17 cellular contexts compared by ENCODE assay signal in genomic region chr7:24788956-24789576, GRCh38. TPM values are rescaled to one million over a fixed set of nuclear protein-coding genes. Genes with fewer than 3 reads are reported as not detected.
DNase-seq lines count a peak whose midpoint lies in the region; ATAC-seq, FAIRE-seq and TF ChIP-seq lines count a peak whose summit lies in the region.
"Had no signal": no experiment of that assay in that cellular context is flagged by ENCODE, and none has a peak within 500 bp of the region (broad histone marks: within the 10 kb centered on the region; RNA-seq: fewer than 3 reads in every experiment).

No MANE protein-coding gene starts in this region.

- H3K4me3 ChIP-seq in K562 (no peak overlapping the region), esophagus squamous epithelium (no peak overlapping the region)
- H3K4me3 ChIP-seq: GM12878 had no signal

- in situ Hi-C loops in K562 (cut with MboI) = no loop called here

- H3K36me3 ChIP-seq in K562 (ENCODE audit: control insufficient read depth, insufficient read depth, low read length) (no peaks in the 10 kb centered on the region), esophagus squamous epithelium (no peaks in the 10 kb centered on the region)

- H3K79me2 ChIP-seq in K562 (ENCODE audit: control insufficient read depth, insufficient read depth, low read length) = peaks cover 28% of the 10 kb centered on the region; the same call in 2 of the 3 replicates

- H3K4me2 ChIP-seq in K562 (ENCODE audit: insufficient read depth, low read length) = no peak overlapping the region

- FAIRE-seq in K562 (lab: Jason Lieb, UNC) = no peak
- FAIRE-seq: A204.1, GM12878, GM18507 had no signal

- ATAC-seq in K562 (no peak), esophagus mucosa (peak; percentile 52), SK-N-SH treated with all-trans-retinoic acid at 6 μM for 48 hours (no peak), HG03460 (IDR thresholded peaks at IDR 0.05; ENCODE audit: unreplicated experiment) (no peak)
- ATAC-seq: GM12878 had no signal

- TF ChIP-seq CTCF in Calu3 (IDR thresholded peaks at IDR 0.05; ENCODE audit: unreplicated experiment) (no peak), K562 (IDR thresholded peaks at IDR 0.05 in 2 of 3, conservative IDR thresholded peaks at IDR 0.05 in 1 of 3; ENCODE audit: insufficient read depth in 2 of 3, low read depth in 1 of 3, low read length in 3 of 3) (no peak), esophagus squamous epithelium (IDR thresholded peaks at IDR 0.05) (no peak)

- no peak overlapping the region for H3K9ac ChIP-seq in K562 (ENCODE audit: insufficient read depth in 1 of 2, low read depth in 2 of 2, low read length in 2 of 2)

- DNase-seq in Calu3 = no peak
- DNase-seq in K562 (ENCODE audit: extremely low read depth in 1 of 4, low spot score in 3 of 4) = no peak
- peak; percentile 50 for DNase-seq in kidney tubule cell (ENCODE audit: low spot score)
- no peak for DNase-seq in esophagus squamous epithelium (lab: John Stamatoyannopoulos, UW)
- DNase-seq: C1 segment of cervical spinal cord; CD4-positive, alpha-beta T cell; DMS79; HCEC 1CT; HFFc6 had no signal

- H3K27ac ChIP-seq in K562 (ENCODE audit: extremely low read depth, low read depth, low read length) (no peak overlapping the region), esophagus squamous epithelium (no peak overlapping the region)

- peaks cover 6% of the 10 kb centered on the region for H3K9me3 Mint-ChIP-seq in Calu3 (ENCODE audit: low read depth, unreplicated experiment)

- H3K4me1 ChIP-seq in K562 (replicated peaks in 1 of 2; ENCODE audit: control insufficient read depth in 2 of 2, insufficient read depth in 2 of 2, low read length in 2 of 2) (no peaks in the 10 kb centered on the region), esophagus squamous epithelium (no peaks in the 10 kb centered on the region)

- H2AFZ ChIP-seq in K562 (ENCODE audit: low read depth, low read length) = no peak overlapping the region

- H3K27me3 Mint-ChIP-seq in Calu3 (ENCODE audit: unreplicated experiment) = no peaks in the 10 kb centered on the region
- H3K27me3 Mint-ChIP-seq: B cell; CD4-positive, alpha-beta T cell had no signal

- peak overlapping the region; percentile 47 for H3K27ac Mint-ChIP-seq in Calu3 (ENCODE audit: unreplicated experiment)
- H3K27ac Mint-ChIP-seq: B cell; CD4-positive, alpha-beta T cell had no signal

- no peak for TF ChIP-seq EP300 in K562 (IDR thresholded peaks at IDR 0.05; ENCODE audit: low read length)

- H3K9me1 ChIP-seq in K562 (ENCODE audit: control insufficient read depth, insufficient read depth, low read length) = no peaks in the 10 kb centered on the region

- POLR2A ChIA-PET in K562 (lab: Yijun Ruan, JAX) = no interaction called here

- TF ChIP-seq POLR2A in K562 (conservative IDR thresholded peaks at IDR 0.05) (no peak), esophagus squamous epithelium (IDR thresholded peaks at IDR 0.05) (no peak)

- H3K27me3 ChIP-seq in K562 (ENCODE audit: control insufficient read depth in 2 of 2, insufficient read depth in 2 of 2, low read length in 2 of 2) = no peaks in the 10 kb centered on the region
- H3K27me3 ChIP-seq in esophagus squamous epithelium = no peaks in the 10 kb centered on the region

- peaks cover 39% of the 10 kb centered on the region for H3K4me1 Mint-ChIP-seq in Calu3 (ENCODE audit: low read depth, unreplicated experiment)

- no peaks in the 10 kb centered on the region for H4K20me1 ChIP-seq in K562 (replicated peaks; ENCODE audit: control insufficient read depth, insufficient read depth, low read length)

- H3K9me3 ChIP-seq in K562 (replicated peaks; ENCODE audit: control insufficient read depth, insufficient read depth, low read depth, low read length) (peaks cover 9% of the 10 kb centered on the region), esophagus squamous epithelium (no peaks in the 10 kb centered on the region)

- TF ChIP-seq RAD21 in K562 (CRISPR knock-in tag; conservative IDR thresholded peaks at IDR 0.05 in 1 of 2, IDR thresholded peaks at IDR 0.05 in 1 of 2) = no peak

- H3K4me3 Mint-ChIP-seq in Calu3 (ENCODE audit: low read depth, unreplicated experiment) = peak overlapping the region; percentile 31
- H3K4me3 Mint-ChIP-seq: B cell; CD4-positive, alpha-beta T cell; HFFc6 had no signal

- peaks cover 34% of the 10 kb centered on the region for H3K36me3 Mint-ChIP-seq in Calu3 (ENCODE audit: insufficient read depth, unreplicated experiment)

- BruUV-seq in Calu3 (replicated peaks; lab: Mats Ljungman, UMichigan) (no TSS peak), K562 (replicated peaks; lab: Mats Ljungman, UMichigan) (no TSS peak)

- WGBS in K562 (ENCODE audit: insufficient coverage, low coverage, missing lambda C conversion rate) = 71% methylated on average over 10 of the region's 10 CpGs
- 86 to 89% methylated on average over 8 to 10 of the region's 10 CpGs for WGBS in esophagus squamous epithelium, 2 donors

- intact Hi-C loops in Calu3 (cut with micrococcal nuclease; ENCODE audit: unreplicated experiment) = no loop called here
- intact Hi-C loops in K562 (cut with micrococcal nuclease) = no loop called here
- intact Hi-C loops in esophagus squamous epithelium (cut with DNase I) = no loop called here

- CTCF ChIA-PET in Calu3 (lab: Charles Lee) = interaction anchor here (0.6 to 1.2 kb wide), 2 partner anchors 10 to 33 kb away, joined by 3 read pairs; no protein-coding TSS in a partner anchor
- CTCF ChIA-PET in K562 (lab: Yijun Ruan, JAX; ENCODE audit: low intra/inter-chr PET ratio) = no interaction called here

TF ChIP-seq in K562, 482 proteins besides CTCF, POLR2A, EP300 and RAD21 (continues in another document):
- TF ChIP-seq TRIM28 (IDR thresholded peaks at IDR 0.05) (peak; percentile 83), TRIM24 (IDR thresholded peaks at IDR 0.05) (peak; percentile 60 to 78; a peak in 3 of 4 replicates), ARID1B (IDR thresholded peaks at IDR 0.05) (peak; percentile 38), CBFA2T2 (conservative IDR thresholded peaks at IDR 0.05) (peak; percentile 32), CBX5 (IDR thresholded peaks at IDR 0.05; ENCODE audit: borderline replicate concordance, low read depth) (peak; percentile 76; the same call in 1 of the 2 replicates), PURB (CRISPR knock-in tag; IDR thresholded peaks at IDR 0.05; ENCODE audit: low read depth) (no peak), TAL1 (IDR thresholded peaks at IDR 0.05) (peak; percentile 34; the same call in 1 of the 2 replicates), GABPA (tag; conservative IDR thresholded peaks at IDR 0.05; ENCODE audit: low read depth) (no peak), PHF20 (IDR thresholded peaks at IDR 0.05; ENCODE audit: partially characterized antibody) (no peak), RB1 (IDR thresholded peaks at IDR 0.05; ENCODE audit: low read depth) (no peak), HMG20A (CRISPR knock-in tag; conservative IDR thresholded peaks at IDR 0.05) (no peak), CBX3 (IDR thresholded peaks at IDR 0.05; ENCODE audit: borderline replicate concordance in 1 of 2, low read length in 2 of 2) (0 out of 3 replicates have a peak, but pooled peaks of 1 of the 2 experiments have one; percentile 38), CBX1 (IDR thresholded peaks at IDR 0.05; ENCODE audit: low read depth) (0 out of 2 replicates have a peak, but pooled peaks have one; percentile 43), CBFA2T3 (IDR thresholded peaks at IDR 0.05) (peak; percentile 39), CEBPB (tag; IDR thresholded peaks at IDR 0.05) (peak; percentile 52)

TF ChIP-seq in SK-N-SH treated with all-trans-retinoic acid at 6 μM for 48 hours, 23 proteins besides CTCF, POLR2A, EP300 and RAD21 (continues in another document):
- no peak for TF ChIP-seq ZNF565 (CRISPR knock-in tag; conservative IDR thresholded peaks at IDR 0.05; ENCODE audit: low read depth)
- no peak for TF ChIP-seq PPARA (CRISPR knock-in tag; IDR thresholded peaks at IDR 0.05; ENCODE audit: borderline replicate concordance)
- TF ChIP-seq ARNTL (CRISPR knock-in tag; IDR thresholded peaks at IDR 0.05; ENCODE audit: borderline replicate concordance, low read depth) = no peak
- no peak for TF ChIP-seq ESRRG (CRISPR knock-in tag; IDR thresholded peaks at IDR 0.05)
- no peak for TF ChIP-seq OSR1 (CRISPR knock-in tag; IDR thresholded peaks at IDR 0.05)
- TF ChIP-seq BACH2 (CRISPR knock-in tag; IDR thresholded peaks at IDR 0.05; ENCODE audit: borderline replicate concordance) = no peak
- TF ChIP-seq TCF4 (CRISPR knock-in tag; IDR thresholded peaks at IDR 0.05; ENCODE audit: borderline replicate concordance) = no peak
- TF ChIP-seq ZNF70 (CRISPR knock-in tag; IDR thresholded peaks at IDR 0.05) = no peak
- TF ChIP-seq ZNF8 (CRISPR knock-in tag; IDR thresholded peaks at IDR 0.05) = no peak
- no peak for TF ChIP-seq GLIS3 (CRISPR knock-in tag; IDR thresholded peaks at IDR 0.05)
- no peak for TF ChIP-seq ZC3H10 (CRISPR knock-in tag; IDR thresholded peaks at IDR 0.05)
- no peak for TF ChIP-seq SNAI2 (CRISPR knock-in tag; IDR thresholded peaks at IDR 0.05)

RNA-seq across cellular contexts. Expression of gene GSDME, which starts 31.8 kb away (rescaled TPM):
- total RNA-seq in Calu3 (2022) (9.4 and 11.9 TPM in 2 replicates), K562 (2014; rRNA removed) (1.2 and 1.3 TPM in 2 replicates), K562 (2014; rRNA removed; fragmentation: Illumina TruSeq; extraction: Trizol) (0.55 and 0.61 TPM in 2 replicates), K562 (2015; rRNA removed; fragmentation: Illumina TruSeq; extraction: Trizol) (0.45 and 0.62 TPM in 2 replicates), K562 (2021) (0.67 and 1.1 TPM in 2 replicates), esophagus mucosa (8.3 TPM), esophagus squamous epithelium (10 to 100 TPM in 2 of 4 donors, 1 to 10 TPM in 1, under 1 TPM in 1; 0.87 to 16.3 (median 10.4) TPM)
- total RNA-seq in K562 (2011; cell fraction: chromatin; rRNA removed; ENCODE audit: low replicate concordance) = 5.0 and 5.6 TPM in 2 replicates
- 2.1 and 2.7 TPM in 2 replicates for total RNA-seq in K562 (2011; cell fraction: nucleolus; rRNA removed)
- 3.8 and 4.4 TPM in 2 replicates for total RNA-seq in K562 (2011; cell fraction: nucleoplasm; rRNA removed)
- polyA plus RNA-seq in K562 (2011; rRNA removed) (1.9 and 16.7 TPM in 2 replicates), K562 (2014; fragmentation: Illumina TruSeq; extraction: Trizol) (0.42 and 0.84 TPM in 2 replicates), K562 (2014; fragmentation: Nextera tagmentation; extraction: Ambion mirVana) (under 1 TPM; 0.37 to 0.43 TPM), K562 (2014; rRNA removed) (1.3 and 2.1 TPM in 2 replicates)
- 0.70 and 11.1 TPM in 2 replicates for polyA plus RNA-seq in K562 (2011; cell fraction: cytosol; rRNA removed)
- 3.9 and 38.2 TPM in 2 replicates for polyA plus RNA-seq in K562 (2011; cell fraction: nucleus; rRNA removed)
- polyA plus RNA-seq in K562 (2012) = 3.9 and 12.2 TPM in 2 replicates
- polyA minus RNA-seq in K562 (2011; rRNA and poly(A)+ RNA removed) = 2.2 and 24.2 TPM in 2 replicates
- 0.95 and 7.7 TPM in 2 replicates for polyA minus RNA-seq in K562 (2011; cell fraction: cytosol; rRNA and poly(A)+ RNA removed)
- polyA minus RNA-seq in K562 (2011; cell fraction: nucleus; rRNA and poly(A)+ RNA removed) = 1.3 and 25.1 TPM in 2 replicates
- total RNA-seq: HT-29 had no signal
